In genomic region chr14:99909500-99910064, GRCh38 we compare ENCODE assay signal across 1 cellular context.
TF ChIP-seq lines count a peak whose summit lies in the region.

No MANE protein-coding gene starts in this region.

TF ChIP-seq in SK-N-SH, 30 proteins besides CTCF, POLR2A, EP300 and RAD21 (continued from another document):
- TF ChIP-seq PBX3 (IDR thresholded peaks at IDR 0.05) = no peak
- no peak for TF ChIP-seq REST (IDR thresholded peaks at IDR 0.05; ENCODE audit: low read depth, low read length)
- TF ChIP-seq, protein P1, sequence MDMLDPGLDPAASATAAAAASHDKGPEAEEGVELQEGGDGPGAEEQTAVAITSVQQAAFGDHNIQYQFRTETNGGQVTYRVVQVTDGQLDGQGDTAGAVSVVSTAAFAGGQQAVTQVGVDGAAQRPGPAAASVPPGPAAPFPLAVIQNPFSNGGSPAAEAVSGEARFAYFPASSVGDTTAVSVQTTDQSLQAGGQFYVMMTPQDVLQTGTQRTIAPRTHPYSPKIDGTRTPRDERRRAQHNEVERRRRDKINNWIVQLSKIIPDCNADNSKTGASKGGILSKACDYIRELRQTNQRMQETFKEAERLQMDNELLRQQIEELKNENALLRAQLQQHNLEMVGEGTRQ (IDR thresholded peaks at IDR 0.05; ENCODE audit: borderline replicate concordance, low read depth, low read length) = no peak
- TF ChIP-seq GABPA (IDR thresholded peaks at IDR 0.05; ENCODE audit: low read depth) = no peak
TF ChIP-seq in SK-N-SH: peak in this region for 0.
